Comparison of ENCODE assay signal across 8 cellular contexts in the genomic region with DNA sequence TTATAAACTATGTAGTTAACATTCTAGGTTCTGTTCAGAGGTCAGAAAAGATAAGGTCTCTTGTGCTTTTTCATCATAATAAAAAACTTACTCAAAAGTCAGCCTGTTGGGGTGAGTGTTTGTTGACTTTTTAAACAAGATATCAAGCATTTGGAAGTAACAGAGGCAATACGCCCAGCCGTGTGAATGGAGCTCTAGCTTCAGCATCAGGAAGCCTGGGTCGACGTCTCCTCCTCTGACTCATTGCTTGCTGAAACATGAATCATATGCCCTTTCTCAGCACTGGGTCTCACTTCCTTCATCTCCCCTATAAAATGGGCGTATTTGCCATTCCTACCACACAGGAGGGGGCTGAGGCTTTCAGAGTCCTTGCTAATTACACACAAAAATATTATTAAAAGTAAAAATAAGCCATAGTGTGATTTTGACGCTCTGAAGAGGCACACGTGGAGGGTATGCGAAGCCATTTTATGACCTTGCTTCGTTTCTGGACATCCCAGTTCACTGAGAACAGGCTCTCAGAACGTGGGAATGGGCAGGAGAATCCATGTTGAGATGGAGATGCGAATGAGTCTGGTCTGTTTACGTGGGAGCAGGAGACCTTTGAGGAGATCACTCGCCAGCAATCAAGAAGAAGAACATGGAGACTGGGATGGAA.
DNase-seq lines count a peak whose midpoint lies in the region; ATAC-seq, FAIRE-seq and TF ChIP-seq lines count a peak whose summit lies in the region.

No MANE protein-coding gene starts in this region.

- ATAC-seq in A549 (peak; percentile 51 to 73; a peak in 5 of 6 replicates), HG02571 (IDR thresholded peaks at IDR 0.05; ENCODE audit: unreplicated experiment) (no peak), GM21825 (IDR thresholded peaks at IDR 0.05; ENCODE audit: unreplicated experiment) (no peak)

- peaks cover 2% of the 10 kb centered on the region for H3K9me3 Mint-ChIP-seq in astrocyte (ENCODE audit: unreplicated experiment)
- H3K9me3 Mint-ChIP-seq in stimulated activated naive CD8-positive, alpha-beta T cell treated with anti-CD3 and anti-CD28 coated beads, Interleukin-15, Interleukin-2, amounts not matched to agents 100 ng/mL and 50 ng/mL, for 24 hours, result no peaks in the 10 kb centered on the region

- H3K4me3 ChIP-seq in A549 (no peak overlapping the region), NB4 (ENCODE audit: low read depth, low read length) (no peak overlapping the region), astrocyte (ENCODE audit: insufficient read depth, low read depth, low read length) (no peak overlapping the region), liver (ENCODE audit: low read depth in 1 of 3, low read length in 3 of 3) (peak overlapping the region in 1 of 3 donors; percentile 4)

- no peaks in the 10 kb centered on the region for H3K79me2 ChIP-seq in astrocyte (ENCODE audit: insufficient read depth, low read length)

- H3K27me3 Mint-ChIP-seq in astrocyte (ENCODE audit: low read depth, unreplicated experiment), result no peaks in the 10 kb centered on the region
- peaks cover 4% of the 10 kb centered on the region for H3K27me3 Mint-ChIP-seq in stimulated activated naive CD8-positive, alpha-beta T cell treated with anti-CD3 and anti-CD28 coated beads, Interleukin-15, Interleukin-2, amounts not matched to agents 100 ng/mL and 50 ng/mL, for 24 hours

- CTCF ChIA-PET in A549 (lab: Yijun Ruan, JAX), result interaction anchor here (0.7 to 8.4 kb wide), 3 partner anchors 88 to 1211 kb away, joined by 3 to 221 read pairs (median 5); no protein-coding TSS in a partner anchor

- H4K20me1 ChIP-seq in astrocyte (ENCODE audit: insufficient read depth, low read length), result no peaks in the 10 kb centered on the region

- peak overlapping the region; percentile 2 for H2AFZ ChIP-seq in astrocyte (ENCODE audit: low read depth, low read length)

- DNase-seq in A549 (ENCODE audit: low read depth in 1 of 2, low spot score in 1 of 2) (peak; percentile 71 to 92), NB4 (ENCODE audit: low read depth) (peak; percentile 42), astrocyte (ENCODE audit: low read depth) (peak; percentile 98), NCI-H128 (lab: John Stamatoyannopoulos, UW; ENCODE audit: unreplicated experiment) (no peak)

- H3K9me3 ChIP-seq in A549 (no peaks in the 10 kb centered on the region), astrocyte (ENCODE audit: insufficient read depth, low read depth, low read length) (no peaks in the 10 kb centered on the region), liver (ENCODE audit: control insufficient read depth in 4 of 4, low read length in 3 of 4) (no peaks in the 10 kb centered on the region)

- no peaks in the 10 kb centered on the region for H3K36me3 ChIP-seq in astrocyte (ENCODE audit: insufficient read depth, low read length)
- no peaks in the 10 kb centered on the region for H3K36me3 ChIP-seq in liver (ENCODE audit: control insufficient read depth in 4 of 4, insufficient read depth in 3 of 4, low read depth in 1 of 4, low read length in 3 of 4)

- H3K4me1 Mint-ChIP-seq in astrocyte (ENCODE audit: low read depth, unreplicated experiment), result peaks cover 40% of the 10 kb centered on the region
- peaks cover 52% of the 10 kb centered on the region for H3K4me1 Mint-ChIP-seq in stimulated activated naive CD8-positive, alpha-beta T cell treated with anti-CD3 and anti-CD28 coated beads, Interleukin-15, Interleukin-2, amounts not matched to agents 100 ng/mL and 50 ng/mL, for 24 hours (ENCODE audit: low read depth)

- H3K9ac ChIP-seq in astrocyte (ENCODE audit: low read length) (peak overlapping the region; percentile 47), liver (ENCODE audit: low read depth in 1 of 2, low read length in 2 of 2) (peak overlapping the region in 1 of 2 donors; percentile 5)

- H3K27me3 ChIP-seq in astrocyte (ENCODE audit: insufficient read depth, low read length) (no peaks in the 10 kb centered on the region), liver (ENCODE audit: control insufficient read depth in 4 of 4, insufficient read depth in 4 of 4, low read length in 3 of 4) (no peaks in the 10 kb centered on the region)

- TF ChIP-seq POLR2A in A549 (IDR thresholded peaks at IDR 0.05; ENCODE audit: low read length) (no peak), NB4 (IDR thresholded peaks at IDR 0.05; ENCODE audit: extremely low read depth, insufficient read length) (no peak)

- H3K27ac ChIP-seq in A549 (peak overlapping the region; percentile 93 to 98), astrocyte (ENCODE audit: low read depth, low read length) (peak overlapping the region; percentile 88), liver (ENCODE audit: low read depth in 1 of 2, low read length in 2 of 2) (peak overlapping the region; percentile 90 to 96)

- POLR2A ChIA-PET in A549 (lab: Yijun Ruan, JAX), result interaction anchor here (1.5 to 2.2 kb wide), 2 partner anchors 1205 to 1212 kb away, joined by 8 to 17 read pairs; a partner anchor contains a TSS

- TF ChIP-seq RAD21 in A549 (conservative IDR thresholded peaks at IDR 0.05 in 1 of 2, IDR thresholded peaks at IDR 0.05 in 1 of 2), result peak; percentile 21 to 32; a peak in 3 of 5 replicates
- peak; percentile 47 to 48 for TF ChIP-seq RAD21 in liver (IDR thresholded peaks at IDR 0.05)

- H3K4me2 ChIP-seq in A549 (peak overlapping the region; percentile 63), astrocyte (ENCODE audit: low read length) (peak overlapping the region; percentile 40)

- H3K27ac Mint-ChIP-seq in astrocyte (ENCODE audit: unreplicated experiment), result peak overlapping the region; percentile 92
- H3K27ac Mint-ChIP-seq in stimulated activated naive CD8-positive, alpha-beta T cell treated with anti-CD3 and anti-CD28 coated beads, Interleukin-15, Interleukin-2, amounts not matched to agents 100 ng/mL and 50 ng/mL, for 24 hours, result peak overlapping the region; percentile 90

- WGBS in A549 (ENCODE audit: missing lambda C conversion rate), result 18% methylated on average over 13 of the region's 13 CpGs
- WGBS in liver, result 61% methylated on average over 13 of the region's 13 CpGs

- H3K4me1 ChIP-seq in A549 (peaks cover 46% of the 10 kb centered on the region), astrocyte (ENCODE audit: insufficient read depth, low read length) (peaks cover 33% of the 10 kb centered on the region), liver (ENCODE audit: control insufficient read depth in 4 of 4, insufficient read depth in 4 of 4, low read length in 3 of 4) (peaks cover 3 to 37% (median 17%) of the 10 kb centered on the region in 4 donors)

- peak; percentile 32 for FAIRE-seq in A549 (lab: Jason Lieb, UNC)
- FAIRE-seq in astrocyte (lab: Jason Lieb, UNC), result peak; percentile 78

- peaks cover 4% of the 10 kb centered on the region for H3K36me3 Mint-ChIP-seq in astrocyte (ENCODE audit: low read depth, unreplicated experiment)
- H3K36me3 Mint-ChIP-seq in stimulated activated naive CD8-positive, alpha-beta T cell treated with anti-CD3 and anti-CD28 coated beads, Interleukin-15, Interleukin-2, amounts not matched to agents 100 ng/mL and 50 ng/mL, for 24 hours (ENCODE audit: low read depth), result no peaks in the 10 kb centered on the region

- TF ChIP-seq EP300 in A549 (IDR thresholded peaks at IDR 0.05), result peak; percentile 34 to 63; a peak in 2 of 5 replicates

- TF ChIP-seq CTCF in A549 (IDR thresholded peaks at IDR 0.05) (no peak), NB4 (IDR thresholded peaks at IDR 0.05; ENCODE audit: low read depth, low read length) (no peak), astrocyte (IDR thresholded peaks at IDR 0.05; ENCODE audit: insufficient read depth, low read depth, low read length) (no peak), liver (IDR thresholded peaks at IDR 0.05; ENCODE audit: low read depth, low read length, missing input control) (no peak)

- peak overlapping the region; percentile 43 for H3K4me3 Mint-ChIP-seq in astrocyte (ENCODE audit: unreplicated experiment)
- no peak overlapping the region for H3K4me3 Mint-ChIP-seq in stimulated activated naive CD8-positive, alpha-beta T cell treated with anti-CD3 and anti-CD28 coated beads, Interleukin-15, Interleukin-2, amounts not matched to agents 100 ng/mL and 50 ng/mL, for 24 hours

TF ChIP-seq in A549, 52 proteins besides CTCF, POLR2A, EP300 and RAD21 (continues in another document):
- TF ChIP-seq MAFK (IDR thresholded peaks at IDR 0.05; ENCODE audit: partially characterized antibody), result no peak
- TF ChIP-seq, protein P1, sequence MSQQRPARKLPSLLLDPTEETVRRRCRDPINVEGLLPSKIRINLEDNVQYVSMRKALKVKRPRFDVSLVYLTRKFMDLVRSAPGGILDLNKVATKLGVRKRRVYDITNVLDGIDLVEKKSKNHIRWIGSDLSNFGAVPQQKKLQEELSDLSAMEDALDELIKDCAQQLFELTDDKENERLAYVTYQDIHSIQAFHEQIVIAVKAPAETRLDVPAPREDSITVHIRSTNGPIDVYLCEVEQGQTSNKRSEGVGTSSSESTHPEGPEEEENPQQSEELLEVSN (IDR thresholded peaks at IDR 0.05; ENCODE audit: borderline replicate concordance, low read depth), result no peak; the same call in 1 of the 2 replicates
- TF ChIP-seq, protein P2, sequence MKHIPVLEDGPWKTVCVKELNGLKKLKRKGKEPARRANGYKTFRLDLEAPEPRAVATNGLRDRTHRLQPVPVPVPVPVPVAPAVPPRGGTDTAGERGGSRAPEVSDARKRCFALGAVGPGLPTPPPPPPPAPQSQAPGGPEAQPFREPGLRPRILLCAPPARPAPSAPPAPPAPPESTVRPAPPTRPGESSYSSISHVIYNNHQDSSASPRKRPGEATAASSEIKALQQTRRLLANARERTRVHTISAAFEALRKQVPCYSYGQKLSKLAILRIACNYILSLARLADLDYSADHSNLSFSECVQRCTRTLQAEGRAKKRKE (CRISPR knock-in tag; IDR thresholded peaks at IDR 0.05; ENCODE audit: low read depth), result no peak
- no peak for TF ChIP-seq CHD2 (IDR thresholded peaks at IDR 0.05; ENCODE audit: low read length, partially characterized antibody)

TF ChIP-seq in liver, 16 proteins besides CTCF, POLR2A, EP300 and RAD21 (continues in another document):
- no peak for TF ChIP-seq GABPA (IDR thresholded peaks at IDR 0.05 in 1 of 2, conservative IDR thresholded peaks at IDR 0.05 in 1 of 2)

Comparison
In these comparisons a context has a peak if more than half of its experiments do, and no peak if none do; other contexts are left out.
1. ATAC-seq: peak in A549 (2 of 2); none in HG02571 (single experiment) and GM21825 (single experiment).
2. Peak in every context shown above with its lines, with median percentiles within 50 percentile points of each other: H3K27ac ChIP-seq.